11 cellular contexts compared by ENCODE assay signal in genomic region chr7:91266931-91267557, GRCh38. TPM values are rescaled to one million over a fixed set of nuclear protein-coding genes. Genes with fewer than 3 reads are reported as not detected.
A peak's percentile ranks its signal among the peaks of the same experiment; 100 is the strongest.
DNase-seq lines count a peak whose midpoint lies in the region; ATAC-seq, FAIRE-seq and TF ChIP-seq lines count a peak whose summit lies in the region.
"Had no signal": no experiment of that assay in that cellular context is flagged by ENCODE, and none has a peak within 500 bp of the region (broad histone marks: within the 10 kb centered on the region; RNA-seq: fewer than 3 reads in every experiment).

No MANE protein-coding gene starts in this region.

- H3K79me2 ChIP-seq in K562 (ENCODE audit: control insufficient read depth, insufficient read depth, low read length), result peaks cover 9% of the 10 kb centered on the region; the same call in 2 of the 3 replicates

- WGBS in K562 (ENCODE audit: insufficient coverage, low coverage, missing lambda C conversion rate), result 93% methylated on average over 17 of the region's 31 CpGs

- H3K9me3 ChIP-seq in ES-I3 (ENCODE audit: control insufficient read depth, insufficient read depth, low read length), result no peaks in the 10 kb centered on the region
- no peaks in the 10 kb centered on the region for H3K9me3 ChIP-seq in K562 (replicated peaks; ENCODE audit: control insufficient read depth, insufficient read depth, low read depth, low read length)
- H3K9me3 ChIP-seq in iPS-18c (ENCODE audit: control insufficient read depth, insufficient read depth, low read length), result no peaks in the 10 kb centered on the region
- H3K9me3 ChIP-seq in gastrocnemius medialis, result no peaks in the 10 kb centered on the region
- H3K9me3 ChIP-seq: spleen had no signal

- no peak for TF ChIP-seq RAD21 in K562 (CRISPR knock-in tag; conservative IDR thresholded peaks at IDR 0.05 in 1 of 2, IDR thresholded peaks at IDR 0.05 in 1 of 2)

- intact Hi-C loops in K562 (cut with micrococcal nuclease), result loop anchor here (10.0 kb wide), 1 partner anchor 598 kb away; no protein-coding TSS in a partner anchor
- intact Hi-C loops in gastrocnemius medialis (cut with DNase I; ENCODE audit: low total_unique reads), result no loop called here

- no peak overlapping the region for H2AFZ ChIP-seq in K562 (ENCODE audit: low read depth, low read length)

- peak overlapping the region; percentile 33; the same call in 1 of the 2 replicates for H3K4me2 ChIP-seq in K562 (ENCODE audit: insufficient read depth, low read length)

- H4K20me1 ChIP-seq in K562 (replicated peaks; ENCODE audit: control insufficient read depth, insufficient read depth, low read length), result no peaks in the 10 kb centered on the region

- H3K4me1 ChIP-seq in ES-I3 (ENCODE audit: insufficient read depth, low read length) (no peaks in the 10 kb centered on the region), K562 (replicated peaks in 1 of 2; ENCODE audit: control insufficient read depth in 2 of 2, insufficient read depth in 2 of 2, low read length in 2 of 2) (peaks cover 3 to 37% of the 10 kb centered on the region in 2 experiments; a peak in 3 of 5 replicates), gastrocnemius medialis (peaks cover 0 to 8% of the 10 kb centered on the region in 2 donors)

- POLR2A ChIA-PET in K562 (lab: Yijun Ruan, JAX), result interaction anchor here (1.2 kb wide), 1 partner anchor 33 kb away, joined by 4 read pairs; no protein-coding TSS in a partner anchor

- no peaks in the 10 kb centered on the region for H3K9me1 ChIP-seq in K562 (ENCODE audit: control insufficient read depth, insufficient read depth, low read length)

- no peak overlapping the region for H3K27ac ChIP-seq in K562 (ENCODE audit: extremely low read depth, low read depth, low read length)
- no peak overlapping the region for H3K27ac ChIP-seq in gastrocnemius medialis
- H3K27ac ChIP-seq: spleen had no signal

- in situ Hi-C loops in K562 (cut with MboI) (no loop called here), gastrocnemius medialis (cut with MboI; ENCODE audit: low sequenced_read_pairs in 4 of 4) (no loop called here)

- TF ChIP-seq CTCF in K562 (IDR thresholded peaks at IDR 0.05 in 2 of 3, conservative IDR thresholded peaks at IDR 0.05 in 1 of 3; ENCODE audit: insufficient read depth in 2 of 3, low read depth in 1 of 3, low read length in 3 of 3) (no peak), gastrocnemius medialis (IDR thresholded peaks at IDR 0.05 in 4 of 5, conservative IDR thresholded peaks at IDR 0.05 in 1 of 5) (no peak)

- no peak for FAIRE-seq in K562 (lab: Jason Lieb, UNC)

- H3K4me3 ChIP-seq in K562 (no peak overlapping the region), iPS-18c (ENCODE audit: insufficient read depth, low read depth, low read length) (peak overlapping the region; percentile 69; the same call in 1 of the 2 replicates), gastrocnemius medialis (peak overlapping the region in 3 of 4 donors; percentile 9 to 85 (median 76))

- CTCF ChIA-PET in K562 (lab: Yijun Ruan, JAX; ENCODE audit: low intra/inter-chr PET ratio), result no interaction called here

- H3K27me3 ChIP-seq in K562 (ENCODE audit: control insufficient read depth in 2 of 2, insufficient read depth in 2 of 2, low read length in 2 of 2) (no peaks in the 10 kb centered on the region), gastrocnemius medialis (no peaks in the 10 kb centered on the region)

- no peak for TF ChIP-seq EP300 in K562 (IDR thresholded peaks at IDR 0.05; ENCODE audit: low read length)

- H3K36me3 ChIP-seq in ES-I3 (ENCODE audit: insufficient read depth, low read length), result no peaks in the 10 kb centered on the region
- H3K36me3 ChIP-seq in K562 (ENCODE audit: control insufficient read depth, insufficient read depth, low read length), result no peaks in the 10 kb centered on the region
- H3K36me3 ChIP-seq in gastrocnemius medialis, result no peaks in the 10 kb centered on the region
- H3K36me3 ChIP-seq: spleen had no signal

- DNase-seq in K562 (ENCODE audit: extremely low read depth in 1 of 4, low spot score in 3 of 4) (no peak), gastrocnemius medialis (no peak), EL (no peak)
- no peak for DNase-seq in stimulated activated CD4-positive, alpha-beta T cell treated with anti-CD3 and anti-CD28 coated beads, Interleukin-15, amount 100 ng/mL, for 24 hours
- no peak for DNase-seq in stimulated activated CD4-positive, alpha-beta T cell treated with anti-CD3 and anti-CD28 coated beads, Interleukin-12 subunit alpha, Interleukin-12 subunit beta, amount 100 ng/mL, for 4 hours
- DNase-seq: activated CD4-positive, alpha-beta T cell treated with anti-CD3 and anti-CD28 coated beads for 36 hours; NCI-H1930 had no signal

- peak overlapping the region; percentile 34; the same call in 1 of the 2 replicates for H3K9ac ChIP-seq in ES-I3 (ENCODE audit: low read depth, low read length)
- peak overlapping the region in 1 of 2 experiments; percentile 82; a peak in 1 of 4 replicates for H3K9ac ChIP-seq in K562 (ENCODE audit: insufficient read depth in 1 of 2, low read depth in 2 of 2, low read length in 2 of 2)

- BruUV-seq in K562 (replicated peaks; lab: Mats Ljungman, UMichigan), result TSS peak; percentile 32

- TF ChIP-seq POLR2A in K562 (conservative IDR thresholded peaks at IDR 0.05) (no peak), gastrocnemius medialis (IDR thresholded peaks at IDR 0.05) (no peak)

- ATAC-seq in K562 (no peak), gastrocnemius medialis (no peak), HG02759 (IDR thresholded peaks at IDR 0.05; ENCODE audit: unreplicated experiment) (no peak)
- ATAC-seq: activated CD4-positive, alpha-beta T cell treated with anti-CD3 and anti-CD28 coated beads for 36 hours had no signal

TF ChIP-seq in K562, 482 proteins besides CTCF, POLR2A, EP300 and RAD21:
- TF ChIP-seq FOXM1 (IDR thresholded peaks at IDR 0.05; ENCODE audit: low read depth), result no peak
- TF ChIP-seq FOXM1 (CRISPR knock-in tag; IDR thresholded peaks at IDR 0.05; ENCODE audit: low read depth), result no peak
- no peak for TF ChIP-seq ZZZ3 (IDR thresholded peaks at IDR 0.05)
- no peak for TF ChIP-seq STAT5B (CRISPR knock-in tag; IDR thresholded peaks at IDR 0.05)
- TF ChIP-seq GATAD2A (IDR thresholded peaks at IDR 0.05), result no peak
- no peak for TF ChIP-seq ZNF232 (CRISPR knock-in tag; IDR thresholded peaks at IDR 0.05)
- TF ChIP-seq ZNF740 (CRISPR knock-in tag; IDR thresholded peaks at IDR 0.05), result no peak
- TF ChIP-seq ZNF740 (tag; IDR thresholded peaks at IDR 0.05), result no peak
- TF ChIP-seq E2F4 (CRISPR knock-in tag; IDR thresholded peaks at IDR 0.05; ENCODE audit: low read depth), result no peak

RNA-seq across cellular contexts. Expression of gene FZD1, which starts 2.8 kb away (rescaled TPM):
- total RNA-seq in K562 (2011; cell fraction: chromatin; rRNA removed; ENCODE audit: low replicate concordance), result 2.7 and 4.4 TPM in 2 replicates
- total RNA-seq in K562 (2011; cell fraction: nucleolus; rRNA removed), result 7.2 and 7.8 TPM in 2 replicates
- total RNA-seq in K562 (2011; cell fraction: nucleoplasm; rRNA removed), result 4.8 and 5.5 TPM in 2 replicates
- total RNA-seq in K562 (2014; rRNA removed) (3.7 and 4.4 TPM in 2 replicates), K562 (2014; rRNA removed; fragmentation: Illumina TruSeq; extraction: Trizol) (1.8 and 1.9 TPM in 2 replicates), K562 (2015; rRNA removed; fragmentation: Illumina TruSeq; extraction: Trizol) (2.4 and 2.5 TPM in 2 replicates), K562 (2021) (4.9 and 5.1 TPM in 2 replicates), gastrocnemius medialis (1 to 10 TPM; 2.1 to 4.1 (median 3.5) TPM)
- polyA plus RNA-seq in K562 (2011; rRNA removed) (0.60 and 1.0 TPM in 2 replicates), K562 (2014; fragmentation: Illumina TruSeq; extraction: Trizol) (1.7 and 2.1 TPM in 2 replicates), K562 (2014; fragmentation: Nextera tagmentation; extraction: Ambion mirVana) (under 1 TPM; 0.25 to 0.27 TPM), K562 (2014; rRNA removed) (2.7 and 3.0 TPM in 2 replicates)
- polyA plus RNA-seq in K562 (2011; cell fraction: cytosol; rRNA removed), result 0.75 and 2.3 TPM in 2 replicates
- 0.86 and 1.7 TPM in 2 replicates for polyA plus RNA-seq in K562 (2011; cell fraction: nucleus; rRNA removed)
- 2.5 and 2.8 TPM in 2 replicates for polyA plus RNA-seq in K562 (2012)
- polyA minus RNA-seq in K562 (2011; rRNA and poly(A)+ RNA removed), result 0.93 and 1.8 TPM in 2 replicates
- 2.3 and 2.6 TPM in 2 replicates for polyA minus RNA-seq in K562 (2011; cell fraction: cytosol; rRNA and poly(A)+ RNA removed)
- polyA minus RNA-seq in K562 (2011; cell fraction: nucleus; rRNA and poly(A)+ RNA removed), result 3.0 and 3.4 TPM in 2 replicates
